Comparison of ENCODE assay signal across 24 cellular contexts in genomic region chr7:118429141-118429540, GRCh38.
"Had no signal": no experiment of that assay in that cellular context is flagged by ENCODE, and none has a peak within 500 bp of the region (broad histone marks: within the 10 kb centered on the region; RNA-seq: fewer than 3 reads in every experiment).

No MANE protein-coding gene starts in this region.

- H3K9me3 ChIP-seq: adrenal gland, Peyer's patch had no signal

- H3K4me3 ChIP-seq: adrenal gland, Peyer's patch had no signal

- DNase-seq: activated CD4-positive, alpha-beta memory T cell treated with anti-CD3 and anti-CD28 coated beads, Interleukin-2, amount 10 ng/mL, durations not matched to agents 7 days and 5 days; activated CD4-positive, alpha-beta T cell treated with anti-CD3 and anti-CD28 coated beads for 36 hours; activated CD4-positive, alpha-beta T cell treated with anti-CD3 and anti-CD28 coated beads, Interleukin-2, amount 50 U/mL, for 1 hour; activated CD8-positive, alpha-beta memory T cell treated with anti-CD3 and anti-CD28 coated beads, Interleukin-2, amount 50 U/mL, for 4 hours; activated naive CD4-positive, alpha-beta T cell treated with anti-CD3 and anti-CD28 coated beads, Interleukin-2, amount 50 U/mL, for 16 hours; activated naive CD8-positive, alpha-beta T cell treated with anti-CD3 and anti-CD28 coated beads, Interleukin-2, amount 10 ng/mL, durations not matched to agents 7 days and 5 days; adrenal gland; anterior cingulate cortex; KG1; MV-4-11; NCI-H1092 treated with DMSO at 0.1 percent for 48 hours; NCI-H1417 treated with DMSO at 0.1 percent for 48 hours; NCI-H1694; NCI-H2029; NCI-H2107; NCI-H345; NCI-H510A; NCI-H69; NK-92 treated with Interleukin-12 subunit alpha and Interleukin-12 subunit beta, amount 100 ng/mL, for 24 hours; Peyer's patch; SHP77; T-helper 17 cell; T-helper 9 cell; WERI-Rb-1 had no signal

- H3K36me3 ChIP-seq: adrenal gland, Peyer's patch, WERI-Rb-1 had no signal

- H3K27me3 ChIP-seq: adrenal gland, Peyer's patch had no signal
